Comparison of ENCODE assay signal across 1 cellular context in genomic region chr4:61373901-61374611, GRCh38.
TF ChIP-seq lines count a peak whose summit lies in the region.

No MANE protein-coding gene starts in this region.

TF ChIP-seq in GM23338, 12 proteins besides CTCF, POLR2A, EP300 and RAD21 (continued from another document):
- TF ChIP-seq, protein P1, sequence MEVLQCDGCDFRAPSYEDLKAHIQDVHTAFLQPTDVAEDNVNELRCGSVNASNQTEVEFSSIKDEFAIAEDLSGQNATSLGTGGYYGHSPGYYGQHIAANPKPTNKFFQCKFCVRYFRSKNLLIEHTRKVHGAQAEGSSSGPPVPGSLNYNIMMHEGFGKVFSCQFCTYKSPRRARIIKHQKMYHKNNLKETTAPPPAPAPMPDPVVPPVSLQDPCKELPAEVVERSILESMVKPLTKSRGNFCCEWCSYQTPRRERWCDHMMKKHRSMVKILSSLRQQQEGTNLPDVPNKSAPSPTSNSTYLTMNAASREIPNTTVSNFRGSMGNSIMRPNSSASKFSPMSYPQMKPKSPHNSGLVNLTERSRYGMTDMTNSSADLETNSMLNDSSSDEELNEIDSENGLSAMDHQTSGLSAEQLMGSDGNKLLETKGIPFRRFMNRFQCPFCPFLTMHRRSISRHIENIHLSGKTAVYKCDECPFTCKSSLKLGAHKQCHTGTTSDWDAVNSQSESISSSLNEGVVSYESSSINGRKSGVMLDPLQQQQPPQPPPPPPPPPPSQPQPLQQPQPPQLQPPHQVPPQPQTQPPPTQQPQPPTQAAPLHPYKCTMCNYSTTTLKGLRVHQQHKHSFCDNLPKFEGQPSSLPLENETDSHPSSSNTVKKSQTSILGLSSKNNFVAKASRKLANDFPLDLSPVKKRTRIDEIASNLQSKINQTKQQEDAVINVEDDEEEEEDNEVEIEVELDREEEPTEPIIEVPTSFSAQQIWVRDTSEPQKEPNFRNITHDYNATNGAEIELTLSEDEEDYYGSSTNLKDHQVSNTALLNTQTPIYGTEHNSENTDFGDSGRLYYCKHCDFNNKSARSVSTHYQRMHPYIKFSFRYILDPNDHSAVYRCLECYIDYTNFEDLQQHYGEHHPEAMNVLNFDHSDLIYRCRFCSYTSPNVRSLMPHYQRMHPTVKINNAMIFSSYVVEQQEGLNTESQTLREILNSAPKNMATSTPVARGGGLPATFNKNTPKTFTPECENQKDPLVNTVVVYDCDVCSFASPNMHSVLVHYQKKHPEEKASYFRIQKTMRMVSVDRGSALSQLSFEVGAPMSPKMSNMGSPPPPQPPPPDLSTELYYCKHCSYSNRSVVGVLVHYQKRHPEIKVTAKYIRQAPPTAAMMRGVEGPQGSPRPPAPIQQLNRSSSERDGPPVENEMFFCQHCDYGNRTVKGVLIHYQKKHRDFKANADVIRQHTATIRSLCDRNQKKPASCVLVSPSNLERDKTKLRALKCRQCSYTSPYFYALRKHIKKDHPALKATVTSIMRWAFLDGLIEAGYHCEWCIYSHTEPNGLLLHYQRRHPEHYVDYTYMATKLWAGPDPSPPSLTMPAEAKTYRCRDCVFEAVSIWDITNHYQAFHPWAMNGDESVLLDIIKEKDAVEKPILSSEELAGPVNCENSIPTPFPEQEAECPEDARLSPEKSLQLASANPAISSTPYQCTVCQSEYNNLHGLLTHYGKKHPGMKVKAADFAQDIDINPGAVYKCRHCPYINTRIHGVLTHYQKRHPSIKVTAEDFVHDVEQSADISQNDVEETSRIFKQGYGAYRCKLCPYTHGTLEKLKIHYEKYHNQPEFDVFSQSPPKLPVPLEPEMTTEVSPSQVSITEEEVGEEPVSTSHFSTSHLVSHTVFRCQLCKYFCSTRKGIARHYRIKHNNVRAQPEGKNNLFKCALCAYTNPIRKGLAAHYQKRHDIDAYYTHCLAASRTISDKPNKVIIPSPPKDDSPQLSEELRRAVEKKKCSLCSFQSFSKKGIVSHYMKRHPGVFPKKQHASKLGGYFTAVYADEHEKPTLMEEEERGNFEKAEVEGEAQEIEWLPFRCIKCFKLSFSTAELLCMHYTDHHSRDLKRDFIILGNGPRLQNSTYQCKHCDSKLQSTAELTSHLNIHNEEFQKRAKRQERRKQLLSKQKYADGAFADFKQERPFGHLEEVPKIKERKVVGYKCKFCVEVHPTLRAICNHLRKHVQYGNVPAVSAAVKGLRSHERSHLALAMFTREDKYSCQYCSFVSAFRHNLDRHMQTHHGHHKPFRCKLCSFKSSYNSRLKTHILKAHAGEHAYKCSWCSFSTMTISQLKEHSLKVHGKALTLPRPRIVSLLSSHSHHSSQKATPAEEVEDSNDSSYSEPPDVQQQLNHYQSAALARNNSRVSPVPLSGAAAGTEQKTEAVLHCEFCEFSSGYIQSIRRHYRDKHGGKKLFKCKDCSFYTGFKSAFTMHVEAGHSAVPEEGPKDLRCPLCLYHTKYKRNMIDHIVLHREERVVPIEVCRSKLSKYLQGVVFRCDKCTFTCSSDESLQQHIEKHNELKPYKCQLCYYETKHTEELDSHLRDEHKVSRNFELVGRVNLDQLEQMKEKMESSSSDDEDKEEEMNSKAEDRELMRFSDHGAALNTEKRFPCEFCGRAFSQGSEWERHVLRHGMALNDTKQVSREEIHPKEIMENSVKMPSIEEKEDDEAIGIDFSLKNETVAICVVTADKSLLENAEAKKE (CRISPR knock-in tag; IDR thresholded peaks at IDR 0.05): no peak
- no peak for TF ChIP-seq EZH2phosphoT487 (IDR thresholded peaks at IDR 0.05; ENCODE audit: unreplicated experiment)
- no peak for TF ChIP-seq ETS1 (IDR thresholded peaks at IDR 0.05)
